In the genomic region with DNA sequence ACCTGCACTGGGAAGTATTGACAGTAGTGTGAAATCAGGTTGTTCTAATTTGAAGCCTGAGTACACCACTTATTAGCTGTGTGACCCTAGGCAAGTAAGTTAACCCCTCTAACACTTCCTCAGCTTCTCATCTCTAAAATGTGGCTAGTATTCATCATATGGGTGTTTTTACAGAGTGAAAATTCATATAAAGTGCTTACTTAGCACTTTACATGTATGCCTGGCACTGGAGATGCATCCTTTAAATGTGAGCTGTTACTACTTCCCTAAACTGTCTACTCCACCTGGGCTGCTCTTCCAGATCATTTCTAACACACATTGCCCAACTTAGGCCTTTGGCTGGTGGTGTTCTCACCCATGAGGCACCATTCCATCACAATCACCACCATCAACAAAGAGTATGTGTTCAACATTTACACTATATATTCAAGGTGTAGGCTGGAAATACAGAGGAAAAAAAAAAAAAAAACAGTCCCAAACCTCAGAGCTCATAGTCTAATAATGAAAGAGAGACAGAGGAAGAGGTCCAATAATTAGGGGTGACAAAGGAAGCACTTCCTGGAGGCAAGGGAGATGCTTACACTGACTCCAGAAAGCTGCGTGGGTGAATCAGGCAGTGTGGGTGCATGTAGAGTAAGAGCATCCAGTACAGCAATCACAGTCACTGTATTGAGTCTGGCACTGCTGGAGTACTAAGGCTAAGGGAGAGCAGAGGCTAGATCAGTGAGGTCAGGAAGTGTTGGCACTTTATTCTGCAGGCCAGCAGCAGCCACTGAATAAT, we compare ENCODE assay signal across 15 cellular contexts. TPM values are rescaled to one million over a fixed set of nuclear protein-coding genes. Genes with fewer than 3 reads are reported as not detected.
A peak's percentile ranks its signal among the peaks of the same experiment; 100 is the strongest.
DNase-seq lines count a peak whose midpoint lies in the region; ATAC-seq, FAIRE-seq and TF ChIP-seq lines count a peak whose summit lies in the region.
"Had no signal": no experiment of that assay in that cellular context is flagged by ENCODE, and none has a peak within 500 bp of the region (broad histone marks: within the 10 kb centered on the region; RNA-seq: fewer than 3 reads in every experiment).

No MANE protein-coding gene starts in this region.

- H3K27ac ChIP-seq in SK-N-SH (ENCODE audit: low read depth in 2 of 2, low read length in 1 of 2) (no peak overlapping the region), HEK293 (ENCODE audit: extremely low read depth, low read depth, low read length) (no peak overlapping the region)
- H3K27ac ChIP-seq: hepatocyte had no signal

- H3K9ac ChIP-seq in SK-N-SH = no peak overlapping the region

- FAIRE-seq in GM12891 (lab: Jason Lieb, UNC) = no peak
- FAIRE-seq: endometrium had no signal

- TF ChIP-seq EP300 in SK-N-SH (IDR thresholded peaks at IDR 0.05; ENCODE audit: borderline replicate concordance in 1 of 2, low read depth in 1 of 2, low read length in 1 of 2) = no peak

- peak overlapping the region; percentile 30 for H3K4me3 Mint-ChIP-seq in activated naive CD8-positive, alpha-beta T cell
- H3K4me3 Mint-ChIP-seq in nephron progenitor cell = peak overlapping the region; percentile 39

- TF ChIP-seq RAD21 in SK-N-SH (IDR thresholded peaks at IDR 0.05; ENCODE audit: low read length) = no peak

- H3K79me2 ChIP-seq in SK-N-SH (ENCODE audit: insufficient read depth) = peaks cover 75% of the 10 kb centered on the region

- H3K9me3 Mint-ChIP-seq in activated naive CD8-positive, alpha-beta T cell (ENCODE audit: low read depth) = no peaks in the 10 kb centered on the region
- no peaks in the 10 kb centered on the region for H3K9me3 Mint-ChIP-seq in nephron progenitor cell

- H3F3A ChIP-seq in SK-N-SH (replicated peaks; ENCODE audit: insufficient read depth) = peaks cover 19% of the 10 kb centered on the region

- ATAC-seq in SK-N-SH treated with all-trans-retinoic acid at 6 μM for 48 hours = no peak

- DNase-seq in SK-N-SH = no peak
- DNase-seq in nephron progenitor cell = no peak
- no peak for DNase-seq in LoVo (ENCODE audit: low spot score)
- DNase-seq in GM12891 (ENCODE audit: insufficient read length, low spot score) = no peak
- no peak for DNase-seq in COLO829 (ENCODE audit: low spot score)
- DNase-seq: 8988T; activated CD8-positive, alpha-beta memory T cell treated with anti-CD3 and anti-CD28 coated beads for 24 hours; DMS153; NCI-H146 had no signal

- TF ChIP-seq POLR2A in GM12891 (IDR thresholded peaks at IDR 0.05; ENCODE audit: low read depth, low read length) = no peak

- H3K9me2 ChIP-seq in SK-N-SH = no peaks in the 10 kb centered on the region

- no peaks in the 10 kb centered on the region for H3K36me3 ChIP-seq in SK-N-SH (replicated peaks in 1 of 2; ENCODE audit: control insufficient read depth in 1 of 2, insufficient read depth in 2 of 2, low read length in 1 of 2)
- H3K36me3 ChIP-seq in HEK293 (ENCODE audit: control insufficient read depth in 2 of 2, insufficient read depth in 1 of 2, low read length in 2 of 2) = no peaks in the 10 kb centered on the region

- peaks cover 9 to 10% of the 10 kb centered on the region in 2 experiments; a peak in 3 of 4 replicates for H3K4me1 ChIP-seq in SK-N-SH (ENCODE audit: control insufficient read depth in 1 of 2, insufficient read depth in 2 of 2, low read depth in 1 of 2, low read length in 1 of 2)
- peaks cover 6% of the 10 kb centered on the region; the same call in 1 of the 2 replicates for H3K4me1 ChIP-seq in HEK293 (ENCODE audit: control insufficient read depth, insufficient read depth, low read length)

- CTCF ChIA-PET in SK-N-SH (lab: Yijun Ruan, JAX) = interaction anchor here (0.9 to 1.8 kb wide), 4 partner anchors 88 to 138 kb away, joined by 3 to 7 read pairs (median 4); no protein-coding TSS in a partner anchor
- CTCF ChIA-PET in HEK293 (lab: Yijun Ruan, JAX) = interaction anchor here (0.6 to 0.9 kb wide), 3 partner anchors 71 to 297 kb away, joined by 3 to 4 read pairs (median 4); no protein-coding TSS in a partner anchor

- H3K9me3 ChIP-seq in SK-N-SH = no peaks in the 10 kb centered on the region
- no peaks in the 10 kb centered on the region for H3K9me3 ChIP-seq in HEK293 (ENCODE audit: control insufficient read depth, insufficient read depth, low read depth, low read length)

- POLR2A ChIA-PET in SK-N-SH (lab: Yijun Ruan, JAX) = interaction anchor here (0.8 kb wide), 1 partner anchor 786 kb away, joined by 3 read pairs; no protein-coding TSS in a partner anchor
- POLR2A ChIA-PET in HEK293 (lab: Yijun Ruan, JAX) = interaction anchor here (0.6 to 1.1 kb wide), 2 partner anchors 9 to 53 kb away, joined by 3 to 4 read pairs; no protein-coding TSS in a partner anchor

- peak overlapping the region; percentile 74 for H3K27ac Mint-ChIP-seq in activated naive CD8-positive, alpha-beta T cell
- H3K27ac Mint-ChIP-seq in nephron progenitor cell = peak overlapping the region; percentile 80

- H3K27me3 ChIP-seq in SK-N-SH (ENCODE audit: insufficient read depth) = no peaks in the 10 kb centered on the region
- H3K27me3 ChIP-seq: hepatocyte had no signal

- TF ChIP-seq CTCF in SK-N-SH (IDR thresholded peaks at IDR 0.05) (no peak), HEK293 (tag by site-specific recombination; IDR thresholded peaks at IDR 0.05) (no peak), nephron progenitor cell (IDR thresholded peaks at IDR 0.05) (no peak)

- no peaks in the 10 kb centered on the region for H3K27me3 Mint-ChIP-seq in activated naive CD8-positive, alpha-beta T cell
- peaks cover 4% of the 10 kb centered on the region for H3K27me3 Mint-ChIP-seq in nephron progenitor cell (ENCODE audit: low read depth, poor library complexity)

- H3K4me3 ChIP-seq in SK-N-SH (ENCODE audit: low read depth in 2 of 2, low read length in 1 of 2) = no peak overlapping the region
- H3K4me3 ChIP-seq in HEK293 (ENCODE audit: low read depth, low read length) = no peak overlapping the region
- H3K4me3 ChIP-seq: hepatocyte, lung had no signal

- H2AFZ ChIP-seq in SK-N-SH (ENCODE audit: low read depth) = no peak overlapping the region
- H2AFZ ChIP-seq: hepatocyte had no signal

- no peak overlapping the region; the same call in 1 of the 2 replicates for H3K4me2 ChIP-seq in SK-N-SH
- H3K4me2 ChIP-seq: hepatocyte had no signal

- WGBS in SK-N-SH (ENCODE audit: low lambda C conversion rate) = 35% methylated on average over 1 of the region's 1 CpG

- peaks cover 41% of the 10 kb centered on the region for H3K4me1 Mint-ChIP-seq in activated naive CD8-positive, alpha-beta T cell (ENCODE audit: low read depth)
- peaks cover 31% of the 10 kb centered on the region for H3K4me1 Mint-ChIP-seq in nephron progenitor cell

- H4K20me1 ChIP-seq in SK-N-SH (ENCODE audit: insufficient read depth) = peaks cover 30% of the 10 kb centered on the region

- peaks cover 10% of the 10 kb centered on the region for H3K36me3 Mint-ChIP-seq in activated naive CD8-positive, alpha-beta T cell
- H3K36me3 Mint-ChIP-seq in nephron progenitor cell (ENCODE audit: low read depth) = peaks cover 21% of the 10 kb centered on the region

TF ChIP-seq in SK-N-SH treated with all-trans-retinoic acid at 6 μM for 48 hours, 23 proteins besides CTCF, POLR2A, EP300 and RAD21:
- TF ChIP-seq CSDC2 (CRISPR knock-in tag; IDR thresholded peaks at IDR 0.05) = no peak
- 0 out of 2 replicates have a peak, but pooled peaks have one; percentile 15 for TF ChIP-seq ZC3H10 (CRISPR knock-in tag; IDR thresholded peaks at IDR 0.05)
- TF ChIP-seq TCF4 (CRISPR knock-in tag; IDR thresholded peaks at IDR 0.05; ENCODE audit: borderline replicate concordance) = no peak
- TF ChIP-seq BACH2 (CRISPR knock-in tag; IDR thresholded peaks at IDR 0.05; ENCODE audit: borderline replicate concordance) = no peak

TF ChIP-seq in SK-N-SH, 30 proteins besides CTCF, POLR2A, EP300 and RAD21 (continues in another document):
- TF ChIP-seq, protein P1, sequence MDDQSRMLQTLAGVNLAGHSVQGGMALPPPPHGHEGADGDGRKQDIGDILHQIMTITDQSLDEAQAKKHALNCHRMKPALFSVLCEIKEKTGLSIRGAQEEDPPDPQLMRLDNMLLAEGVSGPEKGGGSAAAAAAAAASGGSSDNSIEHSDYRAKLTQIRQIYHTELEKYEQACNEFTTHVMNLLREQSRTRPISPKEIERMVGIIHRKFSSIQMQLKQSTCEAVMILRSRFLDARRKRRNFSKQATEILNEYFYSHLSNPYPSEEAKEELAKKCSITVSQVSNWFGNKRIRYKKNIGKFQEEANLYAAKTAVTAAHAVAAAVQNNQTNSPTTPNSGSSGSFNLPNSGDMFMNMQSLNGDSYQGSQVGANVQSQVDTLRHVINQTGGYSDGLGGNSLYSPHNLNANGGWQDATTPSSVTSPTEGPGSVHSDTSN (IDR thresholded peaks at IDR 0.05) = no peak
- no peak for TF ChIP-seq EZH2phosphoT487 (IDR thresholded peaks at IDR 0.05; ENCODE audit: borderline replicate concordance, low read depth)

TF ChIP-seq in HEK293, 187 proteins besides CTCF, POLR2A, EP300 and RAD21 (continues in another document):
- TF ChIP-seq KLF7 (tag by site-specific recombination; IDR thresholded peaks at IDR 0.05; ENCODE audit: borderline replicate concordance) (no peak), EGR2 (tag by site-specific recombination; IDR thresholded peaks at IDR 0.05; ENCODE audit: low read depth) (peak; percentile 57; the same call in 1 of the 2 replicates), ZNF366 (tag by site-specific recombination; conservative IDR thresholded peaks at IDR 0.05) (no peak), ZBTB17 (tag by site-specific recombination; IDR thresholded peaks at IDR 0.05) (peak; percentile 47; the same call in 1 of the 2 replicates), REPIN1 (tag by site-specific recombination; IDR thresholded peaks at IDR 0.05; ENCODE audit: low read depth) (no peak), HOXC10 (CRISPR knock-in tag; IDR thresholded peaks at IDR 0.05) (no peak), HOXA7 (CRISPR knock-in tag; IDR thresholded peaks at IDR 0.05; ENCODE audit: borderline replicate concordance) (no peak)

TF ChIP-seq in GM12891, 5 proteins besides CTCF, POLR2A, EP300 and RAD21:
- TF ChIP-seq POLR2AphosphoS5 (IDR thresholded peaks at IDR 0.05; ENCODE audit: low read depth, low read length) (no peak), SPI1 (IDR thresholded peaks at IDR 0.05; ENCODE audit: low read depth, low read length) (no peak), POU2F2 (IDR thresholded peaks at IDR 0.05; ENCODE audit: low read depth, low read length) (no peak), TAF1 (IDR thresholded peaks at IDR 0.05; ENCODE audit: low read depth, low read length) (no peak), PAX5 (IDR thresholded peaks at IDR 0.05; ENCODE audit: insufficient read depth, low read length, severe bottlenecking) (no peak)

RNA-seq across cellular contexts. Expression of a gene that starts 3.6 kb away (rescaled TPM):
- polyA plus RNA-seq in SK-N-SH (2012; rRNA removed) = 11.6 and 16.1 TPM in 2 replicates
- 13.5 and 14.6 TPM in 2 replicates for polyA plus RNA-seq in SK-N-SH (2012; cell fraction: cytosol; rRNA removed)
- polyA plus RNA-seq in SK-N-SH (2012; cell fraction: nucleus; rRNA removed) = 12.7 and 16.4 TPM in 2 replicates
- polyA plus RNA-seq in GM12891 (2012; ENCODE audit: low read depth, missing spikeins) = 10.9 TPM

RNA-seq across cellular contexts. Expression of a gene that starts 14.7 kb away (rescaled TPM):
- polyA plus RNA-seq in SK-N-SH (2012; rRNA removed) = 7.0 and 9.7 TPM in 2 replicates
- 7.1 and 8.3 TPM in 2 replicates for polyA plus RNA-seq in SK-N-SH (2012; cell fraction: cytosol; rRNA removed)
- 5.1 and 6.4 TPM in 2 replicates for polyA plus RNA-seq in SK-N-SH (2012; cell fraction: nucleus; rRNA removed)
- polyA plus RNA-seq in GM12891 (2012; ENCODE audit: low read depth, missing spikeins) = 24.6 TPM
